Comparison of ENCODE assay signal across 1 cellular context in genomic region chr7:73682745-73683055, GRCh38.
TF ChIP-seq lines count a peak whose summit lies in the region.

No MANE protein-coding gene starts in this region.

TF ChIP-seq in K562, 482 proteins besides CTCF, POLR2A, EP300 and RAD21 (continued from another document):
- no peak for TF ChIP-seq ZNF764 (CRISPR knock-in tag; IDR thresholded peaks at IDR 0.05; ENCODE audit: low read depth)
- no peak for TF ChIP-seq ELF4 (CRISPR knock-in tag; IDR thresholded peaks at IDR 0.05)
- TF ChIP-seq ZNF232 (CRISPR knock-in tag; IDR thresholded peaks at IDR 0.05): peak; percentile 75; the same call in 1 of the 2 replicates
- no peak for TF ChIP-seq SMARCA5 (IDR thresholded peaks at IDR 0.05)
- no peak for TF ChIP-seq PTRF (tag; IDR thresholded peaks at IDR 0.05)
- 0 out of 2 replicates have a peak, but pooled peaks have one; percentile 18 for TF ChIP-seq XRCC5 (IDR thresholded peaks at IDR 0.05; ENCODE audit: low read depth, low read length)
- 0 out of 2 replicates have a peak, but pooled peaks have one; percentile 10 for TF ChIP-seq ZNF609 (CRISPR knock-in tag; IDR thresholded peaks at IDR 0.05; ENCODE audit: borderline replicate concordance)
- TF ChIP-seq PTBP1 (IDR thresholded peaks at IDR 0.05; ENCODE audit: low read depth, low read length): no peak
- TF ChIP-seq PRMT5 (CRISPR knock-in tag; IDR thresholded peaks at IDR 0.05): 0 out of 2 replicates have a peak, but pooled peaks have one; percentile 48
- no peak for TF ChIP-seq CREB5 (CRISPR knock-in tag; IDR thresholded peaks at IDR 0.05)
- 0 out of 2 replicates have a peak, but pooled peaks have one; percentile 93 for TF ChIP-seq KAT7 (CRISPR knock-in tag; IDR thresholded peaks at IDR 0.05; ENCODE audit: borderline replicate concordance)
- TF ChIP-seq, protein P1, sequence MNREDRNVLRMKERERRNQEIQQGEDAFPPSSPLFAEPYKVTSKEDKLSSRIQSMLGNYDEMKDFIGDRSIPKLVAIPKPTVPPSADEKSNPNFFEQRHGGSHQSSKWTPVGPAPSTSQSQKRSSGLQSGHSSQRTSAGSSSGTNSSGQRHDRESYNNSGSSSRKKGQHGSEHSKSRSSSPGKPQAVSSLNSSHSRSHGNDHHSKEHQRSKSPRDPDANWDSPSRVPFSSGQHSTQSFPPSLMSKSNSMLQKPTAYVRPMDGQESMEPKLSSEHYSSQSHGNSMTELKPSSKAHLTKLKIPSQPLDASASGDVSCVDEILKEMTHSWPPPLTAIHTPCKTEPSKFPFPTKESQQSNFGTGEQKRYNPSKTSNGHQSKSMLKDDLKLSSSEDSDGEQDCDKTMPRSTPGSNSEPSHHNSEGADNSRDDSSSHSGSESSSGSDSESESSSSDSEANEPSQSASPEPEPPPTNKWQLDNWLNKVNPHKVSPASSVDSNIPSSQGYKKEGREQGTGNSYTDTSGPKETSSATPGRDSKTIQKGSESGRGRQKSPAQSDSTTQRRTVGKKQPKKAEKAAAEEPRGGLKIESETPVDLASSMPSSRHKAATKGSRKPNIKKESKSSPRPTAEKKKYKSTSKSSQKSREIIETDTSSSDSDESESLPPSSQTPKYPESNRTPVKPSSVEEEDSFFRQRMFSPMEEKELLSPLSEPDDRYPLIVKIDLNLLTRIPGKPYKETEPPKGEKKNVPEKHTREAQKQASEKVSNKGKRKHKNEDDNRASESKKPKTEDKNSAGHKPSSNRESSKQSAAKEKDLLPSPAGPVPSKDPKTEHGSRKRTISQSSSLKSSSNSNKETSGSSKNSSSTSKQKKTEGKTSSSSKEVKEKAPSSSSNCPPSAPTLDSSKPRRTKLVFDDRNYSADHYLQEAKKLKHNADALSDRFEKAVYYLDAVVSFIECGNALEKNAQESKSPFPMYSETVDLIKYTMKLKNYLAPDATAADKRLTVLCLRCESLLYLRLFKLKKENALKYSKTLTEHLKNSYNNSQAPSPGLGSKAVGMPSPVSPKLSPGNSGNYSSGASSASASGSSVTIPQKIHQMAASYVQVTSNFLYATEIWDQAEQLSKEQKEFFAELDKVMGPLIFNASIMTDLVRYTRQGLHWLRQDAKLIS (CRISPR knock-in tag; IDR thresholded peaks at IDR 0.05): 0 out of 2 replicates have a peak, but pooled peaks have one; percentile 8
- TF ChIP-seq, protein P2, sequence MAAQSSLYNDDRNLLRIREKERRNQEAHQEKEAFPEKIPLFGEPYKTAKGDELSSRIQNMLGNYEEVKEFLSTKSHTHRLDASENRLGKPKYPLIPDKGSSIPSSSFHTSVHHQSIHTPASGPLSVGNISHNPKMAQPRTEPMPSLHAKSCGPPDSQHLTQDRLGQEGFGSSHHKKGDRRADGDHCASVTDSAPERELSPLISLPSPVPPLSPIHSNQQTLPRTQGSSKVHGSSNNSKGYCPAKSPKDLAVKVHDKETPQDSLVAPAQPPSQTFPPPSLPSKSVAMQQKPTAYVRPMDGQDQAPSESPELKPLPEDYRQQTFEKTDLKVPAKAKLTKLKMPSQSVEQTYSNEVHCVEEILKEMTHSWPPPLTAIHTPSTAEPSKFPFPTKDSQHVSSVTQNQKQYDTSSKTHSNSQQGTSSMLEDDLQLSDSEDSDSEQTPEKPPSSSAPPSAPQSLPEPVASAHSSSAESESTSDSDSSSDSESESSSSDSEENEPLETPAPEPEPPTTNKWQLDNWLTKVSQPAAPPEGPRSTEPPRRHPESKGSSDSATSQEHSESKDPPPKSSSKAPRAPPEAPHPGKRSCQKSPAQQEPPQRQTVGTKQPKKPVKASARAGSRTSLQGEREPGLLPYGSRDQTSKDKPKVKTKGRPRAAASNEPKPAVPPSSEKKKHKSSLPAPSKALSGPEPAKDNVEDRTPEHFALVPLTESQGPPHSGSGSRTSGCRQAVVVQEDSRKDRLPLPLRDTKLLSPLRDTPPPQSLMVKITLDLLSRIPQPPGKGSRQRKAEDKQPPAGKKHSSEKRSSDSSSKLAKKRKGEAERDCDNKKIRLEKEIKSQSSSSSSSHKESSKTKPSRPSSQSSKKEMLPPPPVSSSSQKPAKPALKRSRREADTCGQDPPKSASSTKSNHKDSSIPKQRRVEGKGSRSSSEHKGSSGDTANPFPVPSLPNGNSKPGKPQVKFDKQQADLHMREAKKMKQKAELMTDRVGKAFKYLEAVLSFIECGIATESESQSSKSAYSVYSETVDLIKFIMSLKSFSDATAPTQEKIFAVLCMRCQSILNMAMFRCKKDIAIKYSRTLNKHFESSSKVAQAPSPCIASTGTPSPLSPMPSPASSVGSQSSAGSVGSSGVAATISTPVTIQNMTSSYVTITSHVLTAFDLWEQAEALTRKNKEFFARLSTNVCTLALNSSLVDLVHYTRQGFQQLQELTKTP (IDR thresholded peaks at IDR 0.05; ENCODE audit: low read depth in 1 of 2, partially characterized antibody in 2 of 2): no peak
- TF ChIP-seq, protein P3, sequence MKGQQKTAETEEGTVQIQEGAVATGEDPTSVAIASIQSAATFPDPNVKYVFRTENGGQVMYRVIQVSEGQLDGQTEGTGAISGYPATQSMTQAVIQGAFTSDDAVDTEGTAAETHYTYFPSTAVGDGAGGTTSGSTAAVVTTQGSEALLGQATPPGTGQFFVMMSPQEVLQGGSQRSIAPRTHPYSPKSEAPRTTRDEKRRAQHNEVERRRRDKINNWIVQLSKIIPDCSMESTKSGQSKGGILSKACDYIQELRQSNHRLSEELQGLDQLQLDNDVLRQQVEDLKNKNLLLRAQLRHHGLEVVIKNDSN (CRISPR knock-in tag; IDR thresholded peaks at IDR 0.05): no peak
- TF ChIP-seq NR3C1 (CRISPR knock-in tag; IDR thresholded peaks at IDR 0.05): no peak
- TF ChIP-seq, protein P4, sequence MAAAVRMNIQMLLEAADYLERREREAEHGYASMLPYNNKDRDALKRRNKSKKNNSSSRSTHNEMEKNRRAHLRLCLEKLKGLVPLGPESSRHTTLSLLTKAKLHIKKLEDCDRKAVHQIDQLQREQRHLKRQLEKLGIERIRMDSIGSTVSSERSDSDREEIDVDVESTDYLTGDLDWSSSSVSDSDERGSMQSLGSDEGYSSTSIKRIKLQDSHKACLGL (CRISPR knock-in tag; IDR thresholded peaks at IDR 0.05; ENCODE audit: borderline replicate concordance, poor library complexity, severe bottlenecking): no peak
- TF ChIP-seq CHCHD3 (CRISPR knock-in tag; IDR thresholded peaks at IDR 0.05): no peak
- no peak for TF ChIP-seq ELF1 (tag; IDR thresholded peaks at IDR 0.05)
- TF ChIP-seq YBX1 (IDR thresholded peaks at IDR 0.05): no peak
